Comparison of ENCODE assay signal across 23 cellular contexts in genomic region chr9:69499401-69499800, GRCh38.
"Had no signal": no experiment of that assay in that cellular context is flagged by ENCODE, and none has a peak within 500 bp of the region (broad histone marks: within the 10 kb centered on the region; RNA-seq: fewer than 3 reads in every experiment).

No MANE protein-coding gene starts in this region.

- H3K4me1 Mint-ChIP-seq: activated naive CD4-positive, alpha-beta T cell treated with anti-CD3 and anti-CD28 coated beads, Interleukin-2, amount 50 U/mL, for 24 hours; central memory CD8-positive, alpha-beta T cell; IgD-negative memory B cell had no signal

- ATAC-seq: activated CD4-positive, CD25-positive, alpha-beta regulatory T cell treated with anti-CD3 and anti-CD28 coated beads, Interleukin-2, amount 50 U/mL, for 24 hours; activated CD8-positive, alpha-beta memory T cell treated with anti-CD3 and anti-CD28 coated beads, Interleukin-2, amount 10 ng/mL, durations not matched to agents 7 days and 5 days had no signal

- H3K9me3 Mint-ChIP-seq: activated naive CD4-positive, alpha-beta T cell treated with anti-CD3 and anti-CD28 coated beads, Interleukin-2, amount 50 U/mL, for 24 hours; activated T-cell treated with anti-CD3 and anti-CD28 coated beads, Interleukin-2, amount 50 U/mL, for 24 hours; activated T-helper 1 cell treated with anti-CD3 and anti-CD28 coated beads, Interleukin-12 subunit alpha, Interleukin-12 subunit beta, Interleukin-2, Interleukin-4 antibody, amounts not matched to agents 30 ng/mL and 10 ng/mL and 1 ng/mL, durations not matched to agents 14 hours and 24 hours and 36 hours; central memory CD8-positive, alpha-beta T cell; T-helper 1 cell treated with Interleukin-12 subunit alpha and Interleukin-12 subunit beta and Interleukin-4 antibody, amounts not matched to agents 30 μg/mL and 1 μg/mL, for 36 hours had no signal

- H3K27me3 ChIP-seq: Peyer's patch, SJSA1 had no signal

- H3K4me3 Mint-ChIP-seq: activated CD8-positive, alpha-beta memory T cell treated with anti-CD3 and anti-CD28 coated beads, Interleukin-2, amount 10 ng/mL, durations not matched to agents 7 days and 5 days; activated naive CD4-positive, alpha-beta T cell treated with anti-CD3 and anti-CD28 coated beads, Interleukin-2, amount 50 U/mL, for 24 hours; activated T-cell treated with anti-CD3 and anti-CD28 coated beads, Interleukin-2, amount 50 U/mL, for 24 hours; activated T-helper 1 cell treated with anti-CD3 and anti-CD28 coated beads, Interleukin-12 subunit alpha, Interleukin-12 subunit beta, Interleukin-2, Interleukin-4 antibody, amounts not matched to agents 30 ng/mL and 10 ng/mL and 1 ng/mL, durations not matched to agents 14 hours and 24 hours and 36 hours; central memory CD8-positive, alpha-beta T cell; IgD-negative memory B cell; T-helper 1 cell treated with Interleukin-12 subunit alpha and Interleukin-12 subunit beta and Interleukin-4 antibody, amounts not matched to agents 30 μg/mL and 1 μg/mL, for 36 hours had no signal

- H3K4me1 ChIP-seq: Peyer's patch had no signal

- H3K36me3 ChIP-seq: Peyer's patch, SJSA1 had no signal

- H3K9me3 ChIP-seq: Peyer's patch, SJSA1 had no signal

- H3K36me3 Mint-ChIP-seq: activated naive CD4-positive, alpha-beta T cell treated with anti-CD3 and anti-CD28 coated beads, Interleukin-2, amount 50 U/mL, for 24 hours; IgD-negative memory B cell had no signal

- H3K4me3 ChIP-seq: Peyer's patch, SJSA1 had no signal

- DNase-seq: activated CD4-positive, alpha-beta T cell treated with anti-CD3 and anti-CD28 coated beads for 4 hours; activated CD4-positive, alpha-beta T cell treated with anti-CD3 and anti-CD28 coated beads, Interleukin-2, amount 50 U/mL, for 4 hours; activated CD8-positive, alpha-beta memory T cell treated with anti-CD3 and anti-CD28 coated beads, Interleukin-2, amount 10 ng/mL, durations not matched to agents 7 days and 5 days; activated effector memory CD4-positive, alpha-beta T cell treated with Interleukin-2 at 50 U/mL for 16 hours; activated naive CD4-positive, alpha-beta T cell; activated T-cell treated with anti-CD3 and anti-CD28 coated beads, Interleukin-2, amount 50 U/mL, for 24 hours; aorta; KG1; NCI-H1048; NCI-H1694 treated with DMSO at 0.1 percent for 48 hours; NCI-H2029 treated with DMSO at 0.1 percent for 48 hours; NCI-H446; NCI-H526; NK-92 treated with Interleukin-12 subunit alpha and Interleukin-12 subunit beta, amount 100 ng/mL, for 24 hours; Peyer's patch; SHP77 had no signal

- H3K27ac Mint-ChIP-seq: activated CD8-positive, alpha-beta memory T cell treated with anti-CD3 and anti-CD28 coated beads, Interleukin-2, amount 10 ng/mL, durations not matched to agents 7 days and 5 days; activated naive CD4-positive, alpha-beta T cell treated with anti-CD3 and anti-CD28 coated beads, Interleukin-2, amount 50 U/mL, for 24 hours; activated T-cell treated with anti-CD3 and anti-CD28 coated beads, Interleukin-2, amount 50 U/mL, for 24 hours; activated T-helper 1 cell treated with anti-CD3 and anti-CD28 coated beads, Interleukin-12 subunit alpha, Interleukin-12 subunit beta, Interleukin-2, Interleukin-4 antibody, amounts not matched to agents 30 ng/mL and 10 ng/mL and 1 ng/mL, durations not matched to agents 14 hours and 24 hours and 36 hours; IgD-negative memory B cell had no signal

- H3K27me3 Mint-ChIP-seq: activated naive CD4-positive, alpha-beta T cell treated with anti-CD3 and anti-CD28 coated beads, Interleukin-2, amount 50 U/mL, for 24 hours; activated T-cell treated with anti-CD3 and anti-CD28 coated beads, Interleukin-2, amount 50 U/mL, for 24 hours had no signal

- H3K27ac ChIP-seq: Peyer's patch, SJSA1 had no signal
